ENCODE assay signal across 25 cellular contexts in genomic region chr14:59131926-59132763, GRCh38.
"Had no signal": no experiment of that assay in that cellular context is flagged by ENCODE, and none has a peak within 500 bp of the region (broad histone marks: within the 10 kb centered on the region; RNA-seq: fewer than 3 reads in every experiment).

No MANE protein-coding gene starts in this region.

- H3K9me3 Mint-ChIP-seq: activated CD4-positive, alpha-beta T cell treated with anti-CD3 and anti-CD28 coated beads, Interleukin-2, amount 10 ng/mL, durations not matched to agents 7 days and 5 days; activated T-helper 1 cell treated with anti-CD3 and anti-CD28 coated beads, Interleukin-12 subunit alpha, Interleukin-12 subunit beta, Interleukin-2, Interleukin-4 antibody, amounts not matched to agents 30 ng/mL and 10 ng/mL and 1 ng/mL, durations not matched to agents 14 hours and 24 hours and 36 hours; dendritic cell treated with granulocyte-macrophage colony-stimulating factor and Interleukin-4, amounts not matched to agents 40 ng/mL and 50 ng/mL, for 4 days; natural killer cell; stimulated activated naive CD8-positive, alpha-beta T cell treated with anti-CD3 and anti-CD28 coated beads, Interleukin-15, Interleukin-2, amounts not matched to agents 100 ng/mL and 50 ng/mL, for 24 hours had no signal

- H3K4me1 Mint-ChIP-seq: activated CD4-positive, alpha-beta T cell treated with anti-CD3 and anti-CD28 coated beads, Interleukin-2, amount 10 ng/mL, durations not matched to agents 7 days and 5 days; natural killer cell had no signal

- ATAC-seq: activated CD8-positive, alpha-beta T cell treated with anti-CD3 and anti-CD28 coated beads, Interleukin-2, amount 10 ng/mL, durations not matched to agents 7 days and 5 days; body of pancreas; natural killer cell; upper lobe of right lung had no signal

- H3K36me3 ChIP-seq: left ventricle myocardium inferior, neutrophil, ovary, prostate gland, right atrium auricular region, thyroid gland, upper lobe of right lung had no signal

- H3K4me1 ChIP-seq: body of pancreas, prostate gland, thyroid gland had no signal

- H3K36me3 Mint-ChIP-seq: natural killer cell had no signal

- H3K27ac Mint-ChIP-seq: activated CD4-positive, alpha-beta T cell treated with anti-CD3 and anti-CD28 coated beads, Interleukin-2, amount 10 ng/mL, durations not matched to agents 7 days and 5 days; activated CD8-positive, alpha-beta T cell treated with anti-CD3 and anti-CD28 coated beads, Interleukin-2, amount 10 ng/mL, durations not matched to agents 7 days and 5 days; activated T-helper 1 cell treated with anti-CD3 and anti-CD28 coated beads, Interleukin-12 subunit alpha, Interleukin-12 subunit beta, Interleukin-2, Interleukin-4 antibody, amounts not matched to agents 30 ng/mL and 10 ng/mL and 1 ng/mL, durations not matched to agents 14 hours and 24 hours and 36 hours; dendritic cell treated with granulocyte-macrophage colony-stimulating factor and Interleukin-4, amounts not matched to agents 40 ng/mL and 50 ng/mL, for 4 days; natural killer cell; stimulated activated naive CD8-positive, alpha-beta T cell treated with anti-CD3 and anti-CD28 coated beads, Interleukin-15, Interleukin-2, amounts not matched to agents 100 ng/mL and 50 ng/mL, for 24 hours had no signal

- H3K4me3 ChIP-seq: body of pancreas, left ventricle myocardium inferior, ovary, prostate gland, right atrium auricular region, thyroid gland, upper lobe of right lung had no signal

- H3K27me3 ChIP-seq: neutrophil, ovary, right atrium auricular region, thyroid gland, upper lobe of right lung had no signal

- FAIRE-seq: frontal cortex had no signal

- H3K9me3 ChIP-seq: body of pancreas, left ventricle myocardium inferior, neutrophil, ovary, prostate gland, right atrium auricular region, thyroid gland, upper lobe of right lung had no signal

- DNase-seq: activated CD4-positive, alpha-beta T cell treated with anti-CD3 and anti-CD28 coated beads, Interleukin-2, amount 10 ng/mL, durations not matched to agents 7 days and 5 days; activated CD4-positive, CD25-positive, alpha-beta regulatory T cell treated with anti-CD3 and anti-CD28 coated beads, Interleukin-2, amount 50 U/mL, for 72 hours; activated CD8-positive, alpha-beta T cell treated with anti-CD3 and anti-CD28 coated beads, Interleukin-2, amount 10 ng/mL, durations not matched to agents 7 days and 5 days; activated gamma-delta T cell; activated naive CD4-positive, alpha-beta T cell treated with anti-CD3 and anti-CD28 coated beads, Interleukin-2, amount 50 U/mL, for 16 hours; body of pancreas; effector CD8-positive, alpha-beta T cell; erythroblast; hippocampal formation; kidney glomerular epithelial cell; left ventricle myocardium inferior; natural killer cell; ovary; stimulated activated CD4-positive, alpha-beta T cell treated with anti-CD3 and anti-CD28 coated beads, Interleukin-12 subunit alpha, Interleukin-12 subunit beta, amount 100 ng/mL, for 4 hours; stimulated activated CD4-positive, alpha-beta T cell treated with anti-CD3 and anti-CD28 coated beads, Interleukin-4, amount 100 ng/mL, for 4 hours; substantia nigra; thyroid gland; upper lobe of right lung had no signal

- H3K4me3 Mint-ChIP-seq: activated CD4-positive, alpha-beta T cell treated with anti-CD3 and anti-CD28 coated beads, Interleukin-2, amount 10 ng/mL, durations not matched to agents 7 days and 5 days; activated CD8-positive, alpha-beta T cell treated with anti-CD3 and anti-CD28 coated beads, Interleukin-2, amount 10 ng/mL, durations not matched to agents 7 days and 5 days; activated T-helper 1 cell treated with anti-CD3 and anti-CD28 coated beads, Interleukin-12 subunit alpha, Interleukin-12 subunit beta, Interleukin-2, Interleukin-4 antibody, amounts not matched to agents 30 ng/mL and 10 ng/mL and 1 ng/mL, durations not matched to agents 14 hours and 24 hours and 36 hours; dendritic cell treated with granulocyte-macrophage colony-stimulating factor and Interleukin-4, amounts not matched to agents 40 ng/mL and 50 ng/mL, for 4 days; natural killer cell; stimulated activated naive CD8-positive, alpha-beta T cell treated with anti-CD3 and anti-CD28 coated beads, Interleukin-15, Interleukin-2, amounts not matched to agents 100 ng/mL and 50 ng/mL, for 24 hours had no signal
